Comparison of ENCODE assay signal across 13 cellular contexts in the genomic region with DNA sequence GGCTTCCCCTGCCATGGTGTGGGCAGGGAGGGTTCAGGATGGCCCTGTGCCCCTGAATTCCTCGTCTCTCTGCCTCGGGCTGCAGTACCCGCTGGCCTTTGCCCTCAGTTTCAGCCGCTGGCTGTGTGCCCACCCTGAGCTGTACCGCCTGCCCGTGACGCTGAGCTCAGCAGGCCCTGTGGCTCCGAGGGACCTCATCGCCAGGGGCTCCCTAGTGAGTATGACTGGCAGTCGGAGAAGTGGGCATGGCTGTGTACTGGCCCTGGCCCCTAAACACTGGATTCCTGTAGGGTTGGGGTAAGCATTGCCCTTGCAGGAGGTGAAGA. TPM values are rescaled to one million over a fixed set of nuclear protein-coding genes. Genes with fewer than 3 reads are reported as not detected.
DNase-seq lines count a peak whose midpoint lies in the region; ATAC-seq and TF ChIP-seq lines count a peak whose summit lies in the region.
"Had no signal": no experiment of that assay in that cellular context is flagged by ENCODE, and none has a peak within 500 bp of the region (broad histone marks: within the 10 kb centered on the region; RNA-seq: fewer than 3 reads in every experiment).

No MANE protein-coding gene starts in this region.

- H3K9me3 ChIP-seq in Panc1 (ENCODE audit: control insufficient read depth, insufficient read depth, low read depth, low read length) (no peaks in the 10 kb centered on the region), right lobe of liver (no peaks in the 10 kb centered on the region), neuronal stem cell (replicated peaks in 1 of 2; ENCODE audit: control insufficient read depth in 2 of 2, insufficient read depth in 1 of 2, low read depth in 1 of 2, low read length in 2 of 2) (no peaks in the 10 kb centered on the region)
- H3K9me3 ChIP-seq: Caco-2 had no signal

- no peak overlapping the region for H3K27ac ChIP-seq in Panc1 (ENCODE audit: low read length)
- H3K27ac ChIP-seq in right lobe of liver, result no peak overlapping the region
- H3K27ac ChIP-seq in neuronal stem cell (replicated peaks; ENCODE audit: low read length), result no peak overlapping the region
- H3K27ac ChIP-seq: HL-60 had no signal

- WGBS in right lobe of liver (ENCODE audit: insufficient coverage, low coverage, low lambda C conversion rate, missing lambda C conversion rate), result no CpG with 5 or more reads among the region's 10 CpGs
- no CpG with 5 or more reads among the region's 10 CpGs for WGBS in neuronal stem cell (ENCODE audit: extremely low coverage in 2 of 2, insufficient read length in 2 of 2, insufficient replicate concordance in 1 of 2), 2 donors

- BruUV-seq in Panc1 (replicated peaks; lab: Mats Ljungman, UMichigan), result no TSS peak

- H3K18ac ChIP-seq in neuronal stem cell (ENCODE audit: low read length), result peak overlapping the region; percentile 36

- H3K4me3 ChIP-seq in Panc1 (ENCODE audit: low read depth in 2 of 2, low read length in 2 of 2) (no peak overlapping the region), right lobe of liver (no peak overlapping the region), neuronal stem cell (ENCODE audit: low read length in 2 of 2) (no peak overlapping the region)

- intact Hi-C loops in Panc1 (cut with micrococcal nuclease; ENCODE audit: unreplicated experiment) (no loop called here), right lobe of liver (cut with DNase I) (loop anchor here (5.0 kb wide), 2 partner anchors 71 to 76 kb away; no protein-coding TSS in a partner anchor)

- POLR2A ChIA-PET in Panc1 (lab: Charles Lee) (no interaction called here), HEK293T (lab: Yijun Ruan, JAX) (no interaction called here)

- peak overlapping the region; percentile 36 for H2AK5ac ChIP-seq in neuronal stem cell (ENCODE audit: low read depth, low read length)

- no peak overlapping the region for H2AFZ ChIP-seq in neuronal stem cell (ENCODE audit: low read length)

- peak overlapping the region; percentile 8 for H3K23ac ChIP-seq in neuronal stem cell (ENCODE audit: low read depth, low read length, poor library complexity)

- no peak overlapping the region for H3K4ac ChIP-seq in neuronal stem cell (ENCODE audit: low read length)

- no peak overlapping the region for H2BK5ac ChIP-seq in neuronal stem cell (ENCODE audit: low read length)

- H2BK120ac ChIP-seq in neuronal stem cell (ENCODE audit: low read depth, low read length), result no peak overlapping the region

- DNase-seq in Panc1 (ENCODE audit: low read depth, low spot score), result no peak
- peak; percentile 76 to 82 (median 80) for DNase-seq in right lobe of liver
- DNase-seq in neuronal stem cell (ENCODE audit: low spot score), result no peak
- no peak for DNase-seq in activated T-cell treated with anti-CD3 and anti-CD28 coated beads, Interleukin-2, amount 50 U/mL, for 1 hour
- no peak for DNase-seq in HEK293T (ENCODE audit: extremely low spot score)
- DNase-seq in A172 (ENCODE audit: low spot score), result no peak
- no peak for DNase-seq in effector CD8-positive, alpha-beta T cell (lab: John Stamatoyannopoulos, UW)
- DNase-seq: CD8-positive, alpha-beta memory T cell; GDM1; HCEC 1CT had no signal

- no peak overlapping the region for H4K91ac ChIP-seq in neuronal stem cell (ENCODE audit: low read depth, low read length, poor library complexity)

- H3K4me1 ChIP-seq in Panc1 (ENCODE audit: control insufficient read depth, insufficient read depth, low read length) (no peaks in the 10 kb centered on the region), right lobe of liver (peaks cover 0 to 7% (median 0%) of the 10 kb centered on the region in 4 donors), neuronal stem cell (ENCODE audit: control insufficient read depth in 2 of 2, insufficient read depth in 1 of 2, low read depth in 1 of 2, low read length in 2 of 2) (peaks cover 7 to 19% of the 10 kb centered on the region in 2 donors)
- H3K4me1 ChIP-seq: Caco-2 had no signal

- CTCF ChIA-PET in Panc1 (lab: Charles Lee), result interaction anchor here (0.8 to 1.5 kb wide), 2 partner anchors 16 to 77 kb away, joined by 3 to 4 read pairs; no protein-coding TSS in a partner anchor
- CTCF ChIA-PET in HEK293T (lab: Yijun Ruan, JAX), result interaction anchor here (0.6 to 1.9 kb wide), 2 partner anchors 77 to 132 kb away, joined by 3 to 7 read pairs; no protein-coding TSS in a partner anchor

- in situ Hi-C loops in Panc1 (cut with HindIII; ENCODE audit: low pct_unique_long_range_greater_than_20kb, low sequenced_read_pairs), result no loop called here

- H3K27me3 ChIP-seq in Panc1 (ENCODE audit: control insufficient read depth, insufficient read depth, low read length) (no peaks in the 10 kb centered on the region), right lobe of liver (no peaks in the 10 kb centered on the region), neuronal stem cell (ENCODE audit: control insufficient read depth in 3 of 3, insufficient read depth in 3 of 3, low read depth in 1 of 3, low read length in 3 of 3) (no peaks in the 10 kb centered on the region)

- H3K36me3 ChIP-seq in Panc1 (ENCODE audit: control insufficient read depth, insufficient read depth, low read length) (no peaks in the 10 kb centered on the region), right lobe of liver (no peaks in the 10 kb centered on the region), neuronal stem cell (replicated peaks in 1 of 2; ENCODE audit: control insufficient read depth in 2 of 2, insufficient read depth in 2 of 2, low read length in 2 of 2) (peaks cover 0 to 10% of the 10 kb centered on the region in 2 donors)

- H2BK15ac ChIP-seq in neuronal stem cell (ENCODE audit: low read length), result no peak overlapping the region

- ATAC-seq in Panc1 (peak; percentile 3; the same call in 1 of the 2 replicates), esophagus mucosa (peak; percentile 7), right lobe of liver (peak; percentile 66 to 86 (median 82))

- TF ChIP-seq POLR2A in right lobe of liver (IDR thresholded peaks at IDR 0.05), result no peak

- no peaks in the 10 kb centered on the region for H3K79me1 ChIP-seq in neuronal stem cell (ENCODE audit: low read depth, low read length)

- H4K8ac ChIP-seq in neuronal stem cell (ENCODE audit: low read depth, low read length), result no peak overlapping the region

- H2BK12ac ChIP-seq in neuronal stem cell (ENCODE audit: low read length), result no peak overlapping the region

- H3K14ac ChIP-seq in neuronal stem cell (ENCODE audit: low read length), result no peak overlapping the region

- no peak overlapping the region for H3K4me2 ChIP-seq in neuronal stem cell (ENCODE audit: insufficient read depth, low read length, poor library complexity, severe bottlenecking)

- no peak overlapping the region for H3K9ac ChIP-seq in neuronal stem cell (ENCODE audit: low read depth, low read length, poor library complexity)

- no peak for TF ChIP-seq CTCF in Panc1 (IDR thresholded peaks at IDR 0.05)
- TF ChIP-seq CTCF in right lobe of liver (IDR thresholded peaks at IDR 0.05), result no peak

TF ChIP-seq in HEK293T, 16 proteins besides CTCF, POLR2A, EP300 and RAD21:
- TF ChIP-seq HDGF (IDR thresholded peaks at IDR 0.05; ENCODE audit: borderline replicate concordance) (no peak), CTBP1 (IDR thresholded peaks at IDR 0.05; ENCODE audit: borderline replicate concordance) (no peak), L3MBTL2 (conservative IDR thresholded peaks at IDR 0.05) (no peak), ZNF384 (IDR thresholded peaks at IDR 0.05) (no peak), TARDBP (IDR thresholded peaks at IDR 0.05) (no peak), FOXA1 (IDR thresholded peaks at IDR 0.05) (no peak), ELF4 (IDR thresholded peaks at IDR 0.05) (no peak), NFRKB (IDR thresholded peaks at IDR 0.05) (no peak), ARNT (IDR thresholded peaks at IDR 0.05) (no peak), LEF1 (IDR thresholded peaks at IDR 0.05; ENCODE audit: borderline replicate concordance) (no peak)

RNA-seq across cellular contexts. Expression of a gene that starts 59.6 kb away (rescaled TPM):
- 3.0 TPM for total RNA-seq in Panc1 (2021; ENCODE audit: unreplicated experiment)
- polyA plus RNA-seq in Panc1 (2012; ENCODE audit: insufficient read length), result 4.8 TPM
- total RNA-seq in esophagus mucosa, result 4.6 TPM
- total RNA-seq in right lobe of liver, result 1 to 10 TPM in 4 of 6 experiments, under 1 TPM in 2; 0.81 to 2.9 (median 1.3) TPM
- polyA plus RNA-seq in neuronal stem cell (2013, experiment 1 of 2), result 8.1 TPM
- 8.1 TPM for polyA plus RNA-seq in neuronal stem cell (2013, experiment 2 of 2)
- 4.0 and 5.8 TPM in 2 replicates for total RNA-seq in A172 (2014; rRNA removed; shearing (Covaris generic))
- polyA plus RNA-seq: CD8-positive, alpha-beta memory T cell had no signal

Comparison
In these comparisons a context has a peak if more than half of its experiments do, and no peak if none do; other contexts are left out.
1. ATAC-seq: peak in every context shown above with its lines; median percentile 82 in right lobe of liver; 7 in esophagus mucosa; 3 in Panc1.
2. DNase-seq: peak in right lobe of liver (3 of 3); none in Panc1 (single experiment), neuronal stem cell (single experiment), activated T-cell treated with anti-CD3 and anti-CD28 coated beads, Interleukin-2, amount 50 U/mL, for 1 hour (single experiment), HEK293T (single experiment), A172 (single experiment) and effector CD8-positive, alpha-beta T cell (single experiment).